15 cellular contexts compared by ENCODE assay signal in the genomic region with DNA sequence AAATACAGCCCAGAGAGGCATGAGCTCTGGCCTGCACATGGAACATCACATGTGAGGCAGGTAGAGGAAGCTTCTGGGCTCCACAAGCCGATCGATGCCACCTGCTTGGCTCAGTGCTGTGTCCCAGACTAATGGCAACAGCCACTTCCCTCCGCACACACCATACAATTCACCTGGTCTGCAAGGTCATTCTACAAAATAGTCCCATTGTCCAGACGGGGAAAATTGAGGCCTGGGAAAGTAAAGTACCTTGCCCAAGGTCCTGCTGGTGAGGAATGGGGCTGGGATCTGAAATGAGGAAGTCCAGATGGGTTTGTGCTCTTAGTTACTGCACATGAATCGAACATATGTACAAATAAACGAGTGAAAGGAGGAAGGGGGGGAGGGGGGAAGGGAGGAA.
DNase-seq lines count a peak whose midpoint lies in the region; ATAC-seq and TF ChIP-seq lines count a peak whose summit lies in the region.
"Had no signal": no experiment of that assay in that cellular context is flagged by ENCODE, and none has a peak within 500 bp of the region (broad histone marks: within the 10 kb centered on the region; RNA-seq: fewer than 3 reads in every experiment).

No MANE protein-coding gene starts in this region.

- H3K4me1 ChIP-seq in BLaER1 (peaks cover 92% of the 10 kb centered on the region), foreskin keratinocyte (peaks cover 18% of the 10 kb centered on the region)

- H3K4me2 ChIP-seq in BLaER1, result peak overlapping the region; percentile 82

- H3K9me3 ChIP-seq in BLaER1, result no peaks in the 10 kb centered on the region

- no peaks in the 10 kb centered on the region for H4K20me1 ChIP-seq in BLaER1

- H3K27ac ChIP-seq in BLaER1 (no peak overlapping the region), HL-60 (replicated peaks) (peak overlapping the region; percentile 76), foreskin keratinocyte (peak overlapping the region; percentile 59)

- ATAC-seq in foreskin keratinocyte (no peak), GM18520 (IDR thresholded peaks at IDR 0.05; ENCODE audit: unreplicated experiment) (no peak), GM21423 (IDR thresholded peaks at IDR 0.05; ENCODE audit: unreplicated experiment) (no peak)
- ATAC-seq in stimulated activated naive CD8-positive, alpha-beta T cell treated with anti-CD3 and anti-CD28 coated beads, Interleukin-15, Interleukin-2, amounts not matched to agents 100 U/mL and 50 U/mL, for 24 hours, result no peak

- H3K36me3 ChIP-seq in BLaER1, result no peaks in the 10 kb centered on the region

- no peak for TF ChIP-seq CTCF in HL-60 (IDR thresholded peaks at IDR 0.05; ENCODE audit: insufficient read depth, low read length)
- no peak for TF ChIP-seq CTCF in foreskin keratinocyte (conservative IDR thresholded peaks at IDR 0.05)

- H3K27me3 ChIP-seq in BLaER1, result no peaks in the 10 kb centered on the region
- no peaks in the 10 kb centered on the region for H3K27me3 ChIP-seq in HL-60 (ENCODE audit: insufficient read depth, poor library complexity, severe bottlenecking)
- H3K27me3 ChIP-seq in foreskin keratinocyte, result no peaks in the 10 kb centered on the region
- H3K27me3 ChIP-seq: dorsolateral prefrontal cortex had no signal

- H3K4me3 ChIP-seq in BLaER1, result no peak overlapping the region
- H3K4me3 ChIP-seq in HL-60 (replicated peaks; ENCODE audit: insufficient read depth, low read length), result no peak overlapping the region
- H3K4me3 ChIP-seq: dorsolateral prefrontal cortex had no signal

- no peak overlapping the region for H3K9ac ChIP-seq in BLaER1

- DNase-seq in HL-60 (ENCODE audit: low read depth in 1 of 2, low spot score in 1 of 2), result peak; percentile 71 to 75
- DNase-seq in RPMI8226, result peak; percentile 70
- no peak for DNase-seq in foreskin keratinocyte
- no peak for DNase-seq in ureter (ENCODE audit: low spot score)
- DNase-seq in stimulated activated naive CD8-positive, alpha-beta T cell treated with anti-CD3 and anti-CD28 coated beads, Interleukin-15, Interleukin-2, amounts not matched to agents 100 U/mL and 50 U/mL, for 24 hours, result no peak
- DNase-seq: activated B cell treated with CpG ODN at 0.5 μM for 24 hours; activated T-cell treated with anti-CD3 and anti-CD28 coated beads for 4 hours; dorsolateral prefrontal cortex; KG1; NCI-H2107; retina; stimulated activated CD4-positive, alpha-beta T cell treated with anti-CD3 and anti-CD28 coated beads, Interleukin-4, amount 100 ng/mL, for 1 hour had no signal

Comparison
In these comparisons a context has a peak if more than half of its experiments do, and no peak if none do; other contexts are left out.
1. DNase-seq: peak in HL-60 (2 of 2) and RPMI8226 (single experiment); none in foreskin keratinocyte (0 of 2), ureter (single experiment) and stimulated activated naive CD8-positive, alpha-beta T cell treated with anti-CD3 and anti-CD28 coated beads, Interleukin-15, Interleukin-2, amounts not matched to agents 100 U/mL and 50 U/mL, for 24 hours (single experiment).